18 cellular contexts compared by ENCODE assay signal in the genomic region with DNA sequence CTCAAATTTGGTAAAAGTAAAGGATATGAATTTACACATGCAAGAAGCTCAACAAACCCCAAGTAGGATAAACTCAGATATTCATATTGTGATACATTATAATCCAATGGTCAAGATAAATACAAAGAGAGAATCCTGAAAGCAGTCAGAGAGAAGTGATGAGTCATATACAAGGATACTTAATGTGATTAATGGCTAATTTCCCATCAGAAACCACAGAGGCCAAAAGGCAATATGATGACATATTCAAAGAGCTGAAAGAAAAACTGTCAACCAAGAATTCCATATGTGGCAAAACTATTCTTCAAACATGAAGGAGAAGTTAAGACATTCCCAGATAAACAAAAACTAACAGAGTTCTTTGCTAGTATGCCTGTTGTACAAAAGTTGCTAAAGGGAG. TPM values are rescaled to one million over a fixed set of nuclear protein-coding genes. Genes with fewer than 3 reads are reported as not detected.
DNase-seq lines count a peak whose midpoint lies in the region; ATAC-seq, FAIRE-seq and TF ChIP-seq lines count a peak whose summit lies in the region.
"Had no signal": no experiment of that assay in that cellular context is flagged by ENCODE, and none has a peak within 500 bp of the region (broad histone marks: within the 10 kb centered on the region; RNA-seq: fewer than 3 reads in every experiment).

No MANE protein-coding gene starts in this region.

- peak overlapping the region; percentile 71 for H3K27ac Mint-ChIP-seq in astrocyte (ENCODE audit: unreplicated experiment)
- no peak overlapping the region for H3K27ac Mint-ChIP-seq in T-helper 17 cell
- H3K27ac Mint-ChIP-seq: B cell, endodermal cell, WTC11 had no signal

- H3K9me3 Mint-ChIP-seq in astrocyte (ENCODE audit: unreplicated experiment) = peaks cover 20% of the 10 kb centered on the region

- H3K27me3 ChIP-seq in astrocyte (ENCODE audit: insufficient read depth, low read length) = no peaks in the 10 kb centered on the region
- H3K27me3 ChIP-seq: cardiac muscle cell had no signal

- FAIRE-seq in H54 (lab: Jason Lieb, UNC) = peak; percentile 67
- peak; percentile 75 for FAIRE-seq in astrocyte (lab: Jason Lieb, UNC)
- FAIRE-seq: GM12891 had no signal

- DNase-seq in AG08395 (ENCODE audit: low spot score) (peak; percentile 48), H54 (ENCODE audit: insufficient read length, low spot score) (no peak), astrocyte (ENCODE audit: low read depth) (peak; percentile 90), foreskin fibroblast (peak; percentile 72 to 82), T-helper 17 cell (no peak), 8988T (no peak)
- DNase-seq: activated gamma-delta T cell treated with Interleukin-2 at 50 U/mL for 16 hours, DMS79 treated with DMSO at 0.1 percent for 48 hours, endodermal cell, hippocampal formation, NCI-H345 had no signal

- H3K4me1 Mint-ChIP-seq in astrocyte (ENCODE audit: low read depth, unreplicated experiment) (peaks cover 17% of the 10 kb centered on the region), T-helper 17 cell (peaks cover 2% of the 10 kb centered on the region)

- TF ChIP-seq POLR2A in H54 (IDR thresholded peaks at IDR 0.05; ENCODE audit: low read depth, low read length) = no peak

- no peak overlapping the region for H3K4me3 Mint-ChIP-seq in astrocyte (ENCODE audit: unreplicated experiment)
- no peak overlapping the region for H3K4me3 Mint-ChIP-seq in T-helper 17 cell
- H3K4me3 Mint-ChIP-seq: B cell, endodermal cell, WTC11 had no signal

- no peak overlapping the region for H3K9ac ChIP-seq in astrocyte (ENCODE audit: low read length)

- H4K20me1 ChIP-seq in astrocyte (ENCODE audit: insufficient read depth, low read length) = no peaks in the 10 kb centered on the region

- TF ChIP-seq CTCF in astrocyte (IDR thresholded peaks at IDR 0.05; ENCODE audit: insufficient read depth, low read depth, low read length) (no peak), foreskin fibroblast (IDR thresholded peaks at IDR 0.05; ENCODE audit: low read depth, low read length) (no peak)

- H3K9me3 ChIP-seq in astrocyte (ENCODE audit: insufficient read depth, low read depth, low read length) (no peaks in the 10 kb centered on the region), T-helper 17 cell (ENCODE audit: control insufficient read depth, low read length, poor library complexity, severe bottlenecking) (no peaks in the 10 kb centered on the region)

- no peaks in the 10 kb centered on the region for H3K27me3 Mint-ChIP-seq in astrocyte (ENCODE audit: low read depth, unreplicated experiment)
- peaks cover 16% of the 10 kb centered on the region for H3K27me3 Mint-ChIP-seq in T-helper 17 cell

- peak overlapping the region; percentile 14 for H3K4me2 ChIP-seq in astrocyte (ENCODE audit: low read length)

- no peaks in the 10 kb centered on the region for H3K36me3 ChIP-seq in astrocyte (ENCODE audit: insufficient read depth, low read length)
- H3K36me3 ChIP-seq: cardiac muscle cell had no signal

- peaks cover 16% of the 10 kb centered on the region for H3K4me1 ChIP-seq in astrocyte (ENCODE audit: insufficient read depth, low read length)

- no peak for ATAC-seq in HG02610 (IDR thresholded peaks at IDR 0.05; ENCODE audit: unreplicated experiment)
- no peak for ATAC-seq in T-helper 17 cell
- no peak for ATAC-seq in HG03520 (IDR thresholded peaks at IDR 0.05; ENCODE audit: unreplicated experiment)
- ATAC-seq: left lobe of liver, WTC11 had no signal

- H3K4me3 ChIP-seq in astrocyte (ENCODE audit: insufficient read depth, low read depth, low read length) (no peak overlapping the region), foreskin fibroblast (ENCODE audit: low read depth in 1 of 2, low read length in 2 of 2) (no peak overlapping the region)
- H3K4me3 ChIP-seq: cardiac muscle cell had no signal

- H3K79me2 ChIP-seq in astrocyte (ENCODE audit: insufficient read depth, low read length) = no peaks in the 10 kb centered on the region

- H3K36me3 Mint-ChIP-seq in astrocyte (ENCODE audit: low read depth, unreplicated experiment) = no peaks in the 10 kb centered on the region
- no peaks in the 10 kb centered on the region for H3K36me3 Mint-ChIP-seq in T-helper 17 cell (ENCODE audit: low read depth)

- H3K27ac ChIP-seq in astrocyte (ENCODE audit: low read depth, low read length) = peak overlapping the region; percentile 41
- H3K27ac ChIP-seq: cardiac muscle cell had no signal

- H2AFZ ChIP-seq in astrocyte (ENCODE audit: low read depth, low read length) = no peak overlapping the region

RNA-seq across cellular contexts. Expression of a gene that starts 19.5 kb away (rescaled TPM):
- total RNA-seq in astrocyte (39.7 and 42.5 TPM in 2 replicates), T-helper 17 cell (100 to 1,000 TPM; 590 to 639 TPM)

RNA-seq across cellular contexts. Expression of a gene that starts 33.2 kb away (rescaled TPM):
- not detected in 2 replicates for total RNA-seq in astrocyte
- not detected for total RNA-seq in T-helper 17 cell
- total RNA-seq: B cell, cardiac muscle cell, endodermal cell, left lobe of liver, WTC11 had no signal

RNA-seq across cellular contexts. Expression of a gene that starts 46.7 kb away (rescaled TPM):
- 26.1 and 26.8 TPM in 2 replicates for total RNA-seq in astrocyte
- 10 to 100 TPM; 20.4 to 22.2 TPM for total RNA-seq in T-helper 17 cell

Comparison
In these comparisons a context has a peak if more than half of its experiments do, and no peak if none do; other contexts are left out.
1. DNase-seq: peak in AG08395 (single experiment), astrocyte (single experiment) and foreskin fibroblast (2 of 2); none in H54 (single experiment), T-helper 17 cell (0 of 3) and 8988T (single experiment).
2. RNA of a gene that starts 19.5 kb away (total RNA-seq): 590 to 639 TPM in T-helper 17 cell; 39.7 to 42.5 TPM in astrocyte; every median in the first group is over 10 times any median in the second.